In the genomic region with DNA sequence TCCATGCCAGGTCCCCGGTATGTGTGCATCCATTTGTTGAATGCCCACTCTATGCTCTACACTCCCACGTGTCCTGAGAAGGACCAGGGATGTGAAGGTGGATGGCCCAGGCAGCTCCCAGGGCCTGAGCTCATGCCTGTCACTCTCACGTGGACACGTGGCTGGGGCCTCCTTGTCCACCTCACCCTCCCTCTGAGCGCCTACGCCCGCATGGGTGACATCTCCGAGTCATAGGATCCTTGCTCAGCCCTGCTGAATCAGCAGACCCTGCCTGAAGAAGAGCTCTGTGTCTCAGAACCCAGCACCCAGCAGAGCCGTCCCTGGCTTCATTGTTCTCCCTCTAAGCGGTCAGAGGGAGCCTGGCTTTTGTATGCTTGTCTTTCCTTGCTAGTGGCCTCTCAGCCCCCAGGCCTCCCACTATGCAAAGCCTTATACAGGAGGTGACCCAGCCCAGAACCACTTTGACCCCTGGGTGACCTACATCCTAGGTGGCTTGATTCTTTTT, we compare ENCODE assay signal across 8 cellular contexts.
A peak's percentile ranks its signal among the peaks of the same experiment; 100 is the strongest.
DNase-seq lines count a peak whose midpoint lies in the region; ATAC-seq, FAIRE-seq and TF ChIP-seq lines count a peak whose summit lies in the region.

No MANE protein-coding gene starts in this region.

- H3K9me3 ChIP-seq in RWPE2 (ENCODE audit: severe bottlenecking) (no peaks in the 10 kb centered on the region), pancreas (no peaks in the 10 kb centered on the region)

- intact Hi-C loops in pancreas (cut with DNase I), result no loop called here

- ATAC-seq in RWPE2 (ENCODE audit: low read depth), result no peak
- ATAC-seq in pancreas, result peak in 3 of 4 donors; percentile 21 to 40 (median 37)
- ATAC-seq in GM21576 (IDR thresholded peaks at IDR 0.05; ENCODE audit: unreplicated experiment), result no peak
- ATAC-seq in GM18498 (IDR thresholded peaks at IDR 0.05; ENCODE audit: unreplicated experiment), result no peak

- H3K27me3 ChIP-seq in RWPE2 (ENCODE audit: insufficient read depth, poor library complexity, severe bottlenecking) (no peaks in the 10 kb centered on the region), pancreas (no peaks in the 10 kb centered on the region)

- H3K27ac ChIP-seq in RWPE2 (ENCODE audit: poor library complexity, severe bottlenecking) (peak overlapping the region; percentile 69), pancreas (no peak overlapping the region)

- no peaks in the 10 kb centered on the region for H3K36me3 ChIP-seq in RWPE2 (ENCODE audit: low read depth)
- no peaks in the 10 kb centered on the region for H3K36me3 ChIP-seq in pancreas

- FAIRE-seq in pancreas (lab: Jason Lieb, UNC), result no peak

- TF ChIP-seq CTCF in RWPE2 (IDR thresholded peaks at IDR 0.05; ENCODE audit: poor library complexity, severe bottlenecking), result no peak
- TF ChIP-seq CTCF in pancreas (IDR thresholded peaks at IDR 0.05), result no peak

- H3K4me3 ChIP-seq in RWPE2 (ENCODE audit: severe bottlenecking) (no peak overlapping the region), pancreas (no peak overlapping the region)

- WGBS in pancreas, 2 donors, result 85 to 87% methylated on average over 10 of the region's 10 CpGs

- DNase-seq in EH (ENCODE audit: low read depth) (peak; percentile 72), RWPE2 (ENCODE audit: low spot score) (no peak), globus pallidus (ENCODE audit: low spot score) (peak; percentile 85), pancreas (peak in 1 of 6 donors; percentile 66), cerebellum (ENCODE audit: low spot score) (no peak), NOMO-1 treated with dmso at 0.1 percent for 144 hours (lab: John Stamatoyannopoulos, UW; ENCODE audit: unreplicated experiment) (no peak)

- H3K4me1 ChIP-seq in RWPE2 (ENCODE audit: insufficient read depth, poor library complexity, severe bottlenecking), result peaks cover 44% of the 10 kb centered on the region
- H3K4me1 ChIP-seq in pancreas, result no peaks in the 10 kb centered on the region

Comparison
In these comparisons a context has a peak if more than half of its experiments do, and no peak if none do; other contexts are left out.
1. DNase-seq: peak in EH (single experiment) and globus pallidus (single experiment); none in RWPE2 (single experiment), cerebellum (single experiment) and NOMO-1 treated with dmso at 0.1 percent for 144 hours (single experiment).
2. ATAC-seq: peak in pancreas (3 of 4); none in RWPE2 (single experiment), GM21576 (single experiment) and GM18498 (single experiment).